Comparison of ENCODE assay signal across 20 cellular contexts in genomic region chr2:176453784-176454183, GRCh38.
A peak's percentile ranks its signal among the peaks of the same experiment; 100 is the strongest.
DNase-seq lines count a peak whose midpoint lies in the region; ATAC-seq, FAIRE-seq and TF ChIP-seq lines count a peak whose summit lies in the region.
"Had no signal": no experiment of that assay in that cellular context is flagged by ENCODE, and none has a peak within 500 bp of the region (broad histone marks: within the 10 kb centered on the region; RNA-seq: fewer than 3 reads in every experiment).

No MANE protein-coding gene starts in this region.

- no peak for FAIRE-seq in HepG2 (lab: Jason Lieb, UNC)
- FAIRE-seq: A549, D721Med, G401.6, GM12891, GM19239 had no signal

- no peak for TF ChIP-seq RAD21 in liver (IDR thresholded peaks at IDR 0.05)
- TF ChIP-seq RAD21 in HepG2 (CRISPR knock-in tag; IDR thresholded peaks at IDR 0.05): no peak

- no peak for DNase-seq in HepG2 (ENCODE audit: low spot score)
- no peak for DNase-seq in right lobe of liver
- DNase-seq: AML-193; Caco-2; Calu3; CD4-positive, alpha-beta T cell; CD8-positive, alpha-beta T cell; DMS79 treated with DMSO at 0.1 percent for 48 hours; GF-D8 had no signal

- H2AFZ ChIP-seq in HepG2 (ENCODE audit: low read length): no peak overlapping the region

- H3K27ac ChIP-seq in liver (ENCODE audit: low read depth in 1 of 2, low read length in 2 of 2) (no peak overlapping the region), HepG2 (ENCODE audit: extremely low read length, insufficient read depth, low read length) (no peak overlapping the region), right lobe of liver (no peak overlapping the region)
- H3K27ac ChIP-seq: 22Rv1; A549; BLaER1 treated with 17β-estradiol and CSF1 and Interleukin-3, amounts not matched to agents 10 nM and 100 nM; C4-2B had no signal

- POLR2A ChIA-PET in HepG2 (lab: Yijun Ruan, JAX): no interaction called here

- whole genome bisulfite sequencing in liver: 61% methylated on average over 2 of the region's 2 CpGs
- 12% methylated on average over 2 of the region's 2 CpGs for WGBS in HepG2 (ENCODE audit: low lambda C conversion rate)
- whole genome bisulfite sequencing in right lobe of liver (ENCODE audit: insufficient coverage, low coverage, low lambda C conversion rate, missing lambda C conversion rate): 49% methylated on average over 2 of the region's 2 CpGs

- in situ Hi-C loops in HepG2 (cut with HindIII; ENCODE audit: extremely low pct_ligation_motif_present, low pct_unique_long_range_greater_than_20kb): loop anchor here (10.0 kb wide), 1 partner anchor 181 kb away; no protein-coding TSS in a partner anchor

- intact Hi-C loops in HepG2 (cut with micrococcal nuclease; ENCODE audit: unreplicated experiment): loop anchor here (2.0 kb wide), 1 partner anchor 185 kb away; no protein-coding TSS in a partner anchor
- intact Hi-C loops in right lobe of liver (cut with DNase I): loop anchor here in 1 of 2 donors (10.0 kb wide), 1 partner anchor 309 kb away; no protein-coding TSS in a partner anchor

- H3K36me3 ChIP-seq in liver (ENCODE audit: control insufficient read depth in 4 of 4, insufficient read depth in 3 of 4, low read depth in 1 of 4, low read length in 3 of 4): no peaks in the 10 kb centered on the region
- no peaks in the 10 kb centered on the region for H3K36me3 ChIP-seq in HepG2 (replicated peaks in 1 of 2; ENCODE audit: control insufficient read depth in 1 of 2, insufficient read depth in 2 of 2, low read length in 2 of 2)
- no peaks in the 10 kb centered on the region for H3K36me3 ChIP-seq in right lobe of liver
- H3K36me3 ChIP-seq: BLaER1 treated with 17β-estradiol and CSF1 and Interleukin-3, amounts not matched to agents 10 nM and 100 nM had no signal

- H3K4me3 ChIP-seq in liver (ENCODE audit: low read depth in 1 of 3, low read length in 3 of 3) (no peak overlapping the region), HepG2 (replicated peaks in 1 of 3; ENCODE audit: insufficient read depth in 1 of 3, low read depth in 2 of 3, low read length in 3 of 3) (no peak overlapping the region), right lobe of liver (no peak overlapping the region)
- H3K4me3 ChIP-seq: A549; BLaER1 treated with 17β-estradiol and CSF1 and Interleukin-3, amounts not matched to agents 10 nM and 100 nM had no signal

- BruUV-seq in HepG2 (replicated peaks; lab: Mats Ljungman, UMichigan): no TSS peak

- TF ChIP-seq POLR2A in HepG2 (IDR thresholded peaks at IDR 0.05; ENCODE audit: insufficient read depth in 1 of 2, low read depth in 2 of 2, low read length in 2 of 2) (no peak), right lobe of liver (IDR thresholded peaks at IDR 0.05) (no peak)

- ATAC-seq in HepG2 (no peak), right lobe of liver (peak in 3 of 4 donors; percentile 50 to 52 (median 52)), GM19397 (IDR thresholded peaks at IDR 0.05; ENCODE audit: unreplicated experiment) (no peak), HG03354 (IDR thresholded peaks at IDR 0.05; ENCODE audit: poor library complexity, severe bottlenecking, unreplicated experiment) (no peak)
- ATAC-seq: CD8-positive, alpha-beta T cell had no signal

- H3K4me1 ChIP-seq in liver (ENCODE audit: control insufficient read depth in 4 of 4, insufficient read depth in 4 of 4, low read length in 3 of 4) (peaks cover 0 to 8% (median 2%) of the 10 kb centered on the region in 4 donors), HepG2 (ENCODE audit: insufficient read depth, low read length) (no peaks in the 10 kb centered on the region), right lobe of liver (peaks cover 0 to 8% (median 3%) of the 10 kb centered on the region in 4 donors)
- H3K4me1 ChIP-seq: A549, Caco-2 had no signal

- H3K27me3 ChIP-seq in liver (ENCODE audit: control insufficient read depth in 4 of 4, insufficient read depth in 4 of 4, low read length in 3 of 4) (peaks cover 0 to 2% (median 0%) of the 10 kb centered on the region in 4 donors), HepG2 (ENCODE audit: control insufficient read depth in 1 of 2, insufficient read depth in 2 of 2, low read length in 2 of 2) (peaks cover 2 to 10% of the 10 kb centered on the region in 2 experiments; a peak in 2 of 5 replicates), right lobe of liver (no peaks in the 10 kb centered on the region)
- H3K27me3 ChIP-seq: BLaER1 treated with 17β-estradiol and CSF1 and Interleukin-3, amounts not matched to agents 10 nM and 100 nM had no signal

- no peak for TF ChIP-seq EP300 in HepG2 (IDR thresholded peaks at IDR 0.05; ENCODE audit: low read depth in 2 of 2, low read length in 2 of 2)
- TF ChIP-seq EP300 in HepG2 (CRISPR knock-in tag; IDR thresholded peaks at IDR 0.05; ENCODE audit: borderline replicate concordance): no peak

- H4K20me1 ChIP-seq in HepG2 (ENCODE audit: insufficient read depth, low read length): no peaks in the 10 kb centered on the region
- H4K20me1 ChIP-seq: BLaER1 treated with 17β-estradiol and CSF1 and Interleukin-3, amounts not matched to agents 10 nM and 100 nM had no signal

- no peaks in the 10 kb centered on the region for H3K79me2 ChIP-seq in HepG2 (ENCODE audit: insufficient read depth, low read length)

- TF ChIP-seq CTCF in liver (IDR thresholded peaks at IDR 0.05; ENCODE audit: low read depth, low read length, missing input control) (no peak), HepG2 (CRISPR knock-in tag; IDR thresholded peaks at IDR 0.05) (no peak), right lobe of liver (IDR thresholded peaks at IDR 0.05) (no peak)

- no peak overlapping the region for H3K4me2 ChIP-seq in HepG2 (ENCODE audit: low read depth, low read length)
- H3K4me2 ChIP-seq: A549; BLaER1 treated with 17β-estradiol and CSF1 and Interleukin-3, amounts not matched to agents 10 nM and 100 nM had no signal

- no peak overlapping the region for H3K9ac ChIP-seq in liver (ENCODE audit: low read depth in 1 of 2, low read length in 2 of 2)
- H3K9ac ChIP-seq in HepG2 (ENCODE audit: insufficient read depth, low read depth, low read length): no peak overlapping the region
- H3K9ac ChIP-seq: BLaER1 treated with 17β-estradiol and CSF1 and Interleukin-3, amounts not matched to agents 10 nM and 100 nM had no signal

- H3K9me3 ChIP-seq in liver (ENCODE audit: control insufficient read depth in 4 of 4, low read length in 3 of 4) (no peaks in the 10 kb centered on the region), HepG2 (ENCODE audit: low read length) (no peaks in the 10 kb centered on the region), right lobe of liver (peaks cover 0 to 3% (median 0%) of the 10 kb centered on the region in 4 donors)
- H3K9me3 ChIP-seq: A549; BLaER1 treated with 17β-estradiol and CSF1 and Interleukin-3, amounts not matched to agents 10 nM and 100 nM; Caco-2 had no signal

- CTCF ChIA-PET in HepG2 (lab: Yijun Ruan, JAX; ENCODE audit: low intra/inter-chr PET ratio, low total read pairs): interaction anchor here (2.2 to 5.7 kb wide), 2 partner anchors 313 to 327 kb away, joined by 14 to 83 read pairs; no protein-coding TSS in a partner anchor

TF ChIP-seq in liver, 16 proteins besides CTCF, POLR2A, EP300 and RAD21:
- peak; percentile 67 for TF ChIP-seq FOXA2 (IDR thresholded peaks at IDR 0.05)
- TF ChIP-seq HNF4A (conservative IDR thresholded peaks at IDR 0.05): peak; percentile 62 to 67
- no peak for TF ChIP-seq FOXA1 (IDR thresholded peaks at IDR 0.05)

TF ChIP-seq in HepG2, 621 proteins besides CTCF, POLR2A, EP300 and RAD21 (continues in another document):
- TF ChIP-seq SAFB2 (CRISPR knock-in tag; IDR thresholded peaks at IDR 0.05; ENCODE audit: borderline replicate concordance, low read depth): no peak
- TF ChIP-seq ZSCAN5A (CRISPR knock-in tag; IDR thresholded peaks at IDR 0.05; ENCODE audit: borderline replicate concordance): no peak
- no peak for TF ChIP-seq MYC (CRISPR knock-in tag; IDR thresholded peaks at IDR 0.05; ENCODE audit: borderline replicate concordance)
- TF ChIP-seq RXRB (CRISPR knock-in tag; IDR thresholded peaks at IDR 0.05; ENCODE audit: borderline replicate concordance): no peak
- TF ChIP-seq ZBTB25 (CRISPR knock-in tag; IDR thresholded peaks at IDR 0.05): no peak
- TF ChIP-seq TBX3 (IDR thresholded peaks at IDR 0.05; ENCODE audit: borderline replicate concordance): no peak
- TF ChIP-seq WIZ (CRISPR knock-in tag; IDR thresholded peaks at IDR 0.05): no peak
- no peak for TF ChIP-seq ZNF629 (CRISPR knock-in tag; conservative IDR thresholded peaks at IDR 0.05)
- TF ChIP-seq NONO (IDR thresholded peaks at IDR 0.05): no peak
- TF ChIP-seq NONO (CRISPR knock-in tag; conservative IDR thresholded peaks at IDR 0.05): no peak
- no peak for TF ChIP-seq GLI4 (CRISPR knock-in tag; IDR thresholded peaks at IDR 0.05; ENCODE audit: borderline replicate concordance)
- TF ChIP-seq NCOR1 (IDR thresholded peaks at IDR 0.05; ENCODE audit: borderline replicate concordance, low read length): no peak
- TF ChIP-seq ZIK1 (CRISPR knock-in tag; IDR thresholded peaks at IDR 0.05; ENCODE audit: borderline replicate concordance, low read depth): no peak

Comparison
In these comparisons a context has a peak if more than half of its experiments do, and no peak if none do; other contexts are left out.
1. ATAC-seq: peak in right lobe of liver (3 of 4); none in HepG2 (single experiment), GM19397 (single experiment) and HG03354 (single experiment).